ENCODE assay signal across 15 cellular contexts in the genomic region with DNA sequence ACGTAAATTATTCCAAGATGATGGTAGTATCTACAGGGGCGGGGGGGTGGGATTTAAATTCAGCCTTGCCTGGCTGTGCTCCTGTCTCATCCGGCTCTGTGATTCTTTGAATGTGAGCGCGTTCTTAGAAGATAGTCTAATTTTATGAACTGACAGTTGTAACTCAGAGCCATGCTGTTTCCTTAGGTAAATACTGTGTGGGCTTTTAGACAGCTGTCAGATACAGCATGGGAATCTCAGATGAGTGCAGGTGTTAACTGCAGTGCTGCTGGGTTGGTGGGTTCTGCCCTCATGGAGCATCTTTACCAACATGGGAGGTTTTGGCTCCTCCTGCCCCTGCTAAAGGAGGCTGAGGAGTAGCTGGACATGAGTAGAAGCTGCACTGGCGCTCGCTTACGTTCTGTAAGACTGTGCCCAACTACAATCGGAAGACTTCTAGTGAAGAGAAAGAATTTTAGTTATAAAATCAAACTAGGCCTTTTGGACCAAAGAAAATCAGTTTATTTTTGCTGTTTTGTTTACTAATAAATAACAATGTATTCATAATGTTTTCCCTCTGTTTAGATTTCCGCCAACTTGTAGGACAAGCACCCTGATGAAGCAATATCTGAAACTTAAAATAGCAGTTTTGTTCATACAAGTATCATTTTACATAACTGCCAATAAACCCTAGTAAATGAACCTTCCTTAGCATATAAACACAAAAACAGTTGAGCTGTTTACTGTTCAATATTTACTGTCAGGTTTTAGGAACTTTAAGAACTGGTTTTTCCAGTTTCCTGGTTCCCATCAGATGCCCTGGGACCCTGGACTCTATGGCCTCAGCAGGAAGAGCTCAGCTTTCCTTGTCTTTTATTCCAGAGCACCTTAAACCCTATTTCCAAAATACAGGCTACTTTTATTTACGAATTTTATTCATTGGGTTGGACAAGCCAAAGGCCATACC.
"Had no signal": no experiment of that assay in that cellular context is flagged by ENCODE, and none has a peak within 500 bp of the region (broad histone marks: within the 10 kb centered on the region; RNA-seq: fewer than 3 reads in every experiment).

No MANE protein-coding gene starts in this region.

- H3K4me1 Mint-ChIP-seq: activated naive CD4-positive, alpha-beta T cell treated with anti-CD3 and anti-CD28 coated beads, Interleukin-2, amount 10 ng/mL, durations not matched to agents 7 days and 5 days had no signal

- H3K79me2 ChIP-seq: parathyroid adenoma had no signal

- H3K27me3 Mint-ChIP-seq: activated naive CD4-positive, alpha-beta T cell treated with anti-CD3 and anti-CD28 coated beads, Interleukin-2, amount 10 ng/mL, durations not matched to agents 7 days and 5 days; naive thymus-derived CD4-positive, alpha-beta T cell; stimulated activated naive B cell treated with anti-CD40 and anti-IgM and Interleukin-4, amounts not matched to agents 10 μg/mL and 1 μg/mL and 100 μg/mL, for 72 hours had no signal

- ATAC-seq: left lobe of liver; naive thymus-derived CD4-positive, alpha-beta T cell; stimulated activated naive B cell treated with anti-CD40 and anti-IgM and Interleukin-4, amounts not matched to agents 10 μg/mL and 1 μg/mL and 100 μg/mL, for 72 hours had no signal

- H3K4me1 ChIP-seq: adrenal gland, esophagus muscularis mucosa, parathyroid adenoma, uterus had no signal

- H3K36me3 ChIP-seq: cardiac muscle cell, uterus had no signal

- H3K9me3 ChIP-seq: adrenal gland, esophagus muscularis mucosa, tibial artery, uterus had no signal

- H3K27me3 ChIP-seq: adrenal gland, cardiac muscle cell, dorsolateral prefrontal cortex, esophagus muscularis mucosa, tibial artery, uterus had no signal

- H3K9ac ChIP-seq: parathyroid adenoma had no signal

- H3K4me3 ChIP-seq: adrenal gland, cardiac muscle cell, esophagus muscularis mucosa, tibial artery, uterus had no signal

- H3K27ac Mint-ChIP-seq: activated naive CD4-positive, alpha-beta T cell treated with anti-CD3 and anti-CD28 coated beads, Interleukin-2, amount 10 ng/mL, durations not matched to agents 7 days and 5 days; stimulated activated naive B cell treated with anti-CD40 and anti-IgM and Interleukin-4, amounts not matched to agents 10 μg/mL and 1 μg/mL and 100 μg/mL, for 72 hours had no signal

- H3K9me3 Mint-ChIP-seq: activated naive CD4-positive, alpha-beta T cell treated with anti-CD3 and anti-CD28 coated beads, Interleukin-2, amount 10 ng/mL, durations not matched to agents 7 days and 5 days had no signal

- H3K27ac ChIP-seq: adrenal gland, cardiac muscle cell, esophagus muscularis mucosa, parathyroid adenoma, tibial artery, uterus had no signal

- DNase-seq: activated CD4-positive, alpha-beta T cell treated with anti-CD3 and anti-CD28 coated beads, Interleukin-2, amount 50 U/mL, for 48 hours; activated naive CD4-positive, alpha-beta T cell treated with anti-CD3 and anti-CD28 coated beads, Interleukin-2, amount 10 ng/mL, durations not matched to agents 7 days and 5 days; naive thymus-derived CD4-positive, alpha-beta T cell; stimulated activated CD4-positive, alpha-beta T cell treated with anti-CD3 and anti-CD28 coated beads, Interleukin-15, amount 100 ng/mL, for 24 hours; stimulated activated CD4-positive, alpha-beta T cell treated with anti-CD3 and anti-CD28 coated beads, Interleukin-4, amount 100 ng/mL, for 1 hour; stimulated activated naive B cell treated with anti-CD40 and anti-IgM and Interleukin-4, amounts not matched to agents 10 μg/mL and 1 μg/mL and 100 μg/mL, for 72 hours; T-helper 9 cell; tibial artery; uterus had no signal

- H2AFZ ChIP-seq: parathyroid adenoma had no signal

- H3K4me3 Mint-ChIP-seq: activated naive CD4-positive, alpha-beta T cell treated with anti-CD3 and anti-CD28 coated beads, Interleukin-2, amount 10 ng/mL, durations not matched to agents 7 days and 5 days; naive thymus-derived CD4-positive, alpha-beta T cell; stimulated activated naive B cell treated with anti-CD40 and anti-IgM and Interleukin-4, amounts not matched to agents 10 μg/mL and 1 μg/mL and 100 μg/mL, for 72 hours had no signal
